15 cellular contexts compared by ENCODE assay signal in genomic region chr6:160007581-160007980, GRCh38.
"Had no signal": no experiment of that assay in that cellular context is flagged by ENCODE, and none has a peak within 500 bp of the region (broad histone marks: within the 10 kb centered on the region; RNA-seq: fewer than 3 reads in every experiment).

No MANE protein-coding gene starts in this region.

- H3K4me3 ChIP-seq: breast epithelium, tibial nerve had no signal

- H3K4me3 Mint-ChIP-seq: activated CD4-positive, alpha-beta T cell treated with anti-CD3 and anti-CD28 coated beads, Interleukin-2, amount 10 ng/mL, durations not matched to agents 7 days and 5 days; activated naive CD4-positive, alpha-beta T cell treated with anti-CD3 and anti-CD28 coated beads, Interleukin-2, amount 10 ng/mL, durations not matched to agents 7 days and 5 days; activated T-cell treated with anti-CD3 and anti-CD28 coated beads, Interleukin-2, amount 50 U/mL, for 4 hours; memory B cell had no signal

- H3K36me3 ChIP-seq: breast epithelium had no signal

- H3K9me3 ChIP-seq: breast epithelium, tibial nerve had no signal

- H3K27me3 Mint-ChIP-seq: activated CD4-positive, alpha-beta T cell treated with anti-CD3 and anti-CD28 coated beads, Interleukin-2, amount 10 ng/mL, durations not matched to agents 7 days and 5 days; memory B cell; naive thymus-derived CD4-positive, alpha-beta T cell had no signal

- H3K27me3 ChIP-seq: breast epithelium, foreskin keratinocyte, tibial nerve had no signal

- H3K4me1 ChIP-seq: breast epithelium had no signal

- ATAC-seq: activated T-cell treated with anti-CD3 and anti-CD28 coated beads, Interleukin-2, amount 50 U/mL, for 4 hours; naive thymus-derived CD4-positive, alpha-beta T cell; stimulated activated naive CD8-positive, alpha-beta T cell treated with anti-CD3 and anti-CD28 coated beads, Interleukin-15, Interleukin-2, amounts not matched to agents 100 U/mL and 50 U/mL, for 24 hours had no signal

- H3K27ac ChIP-seq: breast epithelium, foreskin keratinocyte had no signal

- H3K27ac Mint-ChIP-seq: activated CD4-positive, alpha-beta T cell treated with anti-CD3 and anti-CD28 coated beads, Interleukin-2, amount 10 ng/mL, durations not matched to agents 7 days and 5 days; activated naive CD4-positive, alpha-beta T cell treated with anti-CD3 and anti-CD28 coated beads, Interleukin-2, amount 10 ng/mL, durations not matched to agents 7 days and 5 days; memory B cell had no signal

- DNase-seq: activated CD4-positive, alpha-beta T cell treated with anti-CD3 and anti-CD28 coated beads, Interleukin-2, amount 10 ng/mL, durations not matched to agents 7 days and 5 days; activated CD8-positive, alpha-beta memory T cell treated with anti-CD3 and anti-CD28 coated beads, Interleukin-2, amount 50 U/mL, for 4 hours; activated naive CD4-positive, alpha-beta T cell treated with anti-CD3 and anti-CD28 coated beads, Interleukin-2, amount 10 ng/mL, durations not matched to agents 7 days and 5 days; activated T-cell treated with anti-CD3 and anti-CD28 coated beads, Interleukin-2, amount 50 U/mL, for 4 hours; effector CD4-positive, alpha-beta T cell; naive thymus-derived CD4-positive, alpha-beta T cell; stimulated activated CD4-positive, alpha-beta T cell treated with anti-CD3 and anti-CD28 coated beads, Interleukin-2, amount 100 ng/mL, for 24 hours; stimulated activated naive CD8-positive, alpha-beta T cell treated with anti-CD3 and anti-CD28 coated beads, Interleukin-15, Interleukin-2, amounts not matched to agents 100 U/mL and 50 U/mL, for 24 hours; substantia nigra; T-helper 1 cell; T-helper 9 cell had no signal
